Comparison of ENCODE assay signal across 1 cellular context in genomic region chr1:34320081-34320480, GRCh38.
TF ChIP-seq lines count a peak whose summit lies in the region.

No MANE protein-coding gene starts in this region.

TF ChIP-seq in SK-N-SH, 30 proteins besides CTCF, POLR2A, EP300 and RAD21 (continued from another document):
- TF ChIP-seq REST (IDR thresholded peaks at IDR 0.05; ENCODE audit: low read depth, low read length) (no peak), ELF1 (IDR thresholded peaks at IDR 0.05) (no peak), SMC3 (IDR thresholded peaks at IDR 0.05; ENCODE audit: low read depth, low read length) (no peak), CHD2 (IDR thresholded peaks at IDR 0.05; ENCODE audit: low read length, partially characterized antibody) (no peak), TCF12 (IDR thresholded peaks at IDR 0.05) (no peak), RCOR1 (IDR thresholded peaks at IDR 0.05; ENCODE audit: low read length) (no peak), USF2 (IDR thresholded peaks at IDR 0.05; ENCODE audit: borderline replicate concordance, low read depth, low read length) (no peak), SIN3A (IDR thresholded peaks at IDR 0.05; ENCODE audit: borderline replicate concordance, low read depth, low read length) (no peak), YY1 (IDR thresholded peaks at IDR 0.05; ENCODE audit: low read depth) (no peak)
- TF ChIP-seq, protein P1, sequence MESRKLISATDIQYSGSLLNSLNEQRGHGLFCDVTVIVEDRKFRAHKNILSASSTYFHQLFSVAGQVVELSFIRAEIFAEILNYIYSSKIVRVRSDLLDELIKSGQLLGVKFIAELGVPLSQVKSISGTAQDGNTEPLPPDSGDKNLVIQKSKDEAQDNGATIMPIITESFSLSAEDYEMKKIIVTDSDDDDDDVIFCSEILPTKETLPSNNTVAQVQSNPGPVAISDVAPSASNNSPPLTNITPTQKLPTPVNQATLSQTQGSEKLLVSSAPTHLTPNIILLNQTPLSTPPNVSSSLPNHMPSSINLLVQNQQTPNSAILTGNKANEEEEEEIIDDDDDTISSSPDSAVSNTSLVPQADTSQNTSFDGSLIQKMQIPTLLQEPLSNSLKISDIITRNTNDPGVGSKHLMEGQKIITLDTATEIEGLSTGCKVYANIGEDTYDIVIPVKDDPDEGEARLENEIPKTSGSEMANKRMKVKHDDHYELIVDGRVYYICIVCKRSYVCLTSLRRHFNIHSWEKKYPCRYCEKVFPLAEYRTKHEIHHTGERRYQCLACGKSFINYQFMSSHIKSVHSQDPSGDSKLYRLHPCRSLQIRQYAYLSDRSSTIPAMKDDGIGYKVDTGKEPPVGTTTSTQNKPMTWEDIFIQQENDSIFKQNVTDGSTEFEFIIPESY (IDR thresholded peaks at IDR 0.05; ENCODE audit: borderline replicate concordance, low read depth) = no peak
